In the genomic region with DNA sequence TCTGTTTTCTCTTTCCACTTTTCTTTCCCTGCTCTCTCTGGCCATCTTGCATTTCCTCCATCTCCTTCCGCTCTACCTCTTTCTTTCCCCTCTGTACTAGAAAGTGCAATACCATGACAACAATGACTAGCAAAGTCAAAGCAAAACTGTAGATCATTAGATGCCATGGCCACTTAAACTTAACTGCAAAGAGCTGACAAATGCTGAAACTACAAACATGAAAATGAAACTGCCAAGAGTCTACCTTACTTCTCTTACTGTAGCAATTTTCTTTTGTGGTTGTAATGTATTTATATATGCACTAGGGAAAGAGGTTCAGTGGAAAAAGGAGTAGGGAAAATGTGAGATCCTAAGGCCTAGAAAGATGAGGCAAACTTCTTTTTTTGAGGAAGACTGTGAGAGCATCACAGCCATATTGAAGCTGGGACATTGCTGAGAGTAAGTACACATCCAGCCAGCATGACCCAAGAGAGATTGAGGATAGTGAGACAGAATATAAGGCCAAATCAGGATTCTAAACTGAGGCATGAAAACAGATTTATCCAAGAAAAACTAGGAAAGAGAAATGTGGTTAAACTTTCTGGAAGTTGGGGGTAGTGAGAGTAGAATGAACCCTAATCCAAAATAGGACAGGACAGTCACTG, we compare ENCODE assay signal across 15 cellular contexts.
DNase-seq lines count a peak whose midpoint lies in the region; ATAC-seq and TF ChIP-seq lines count a peak whose summit lies in the region.
"Had no signal": no experiment of that assay in that cellular context is flagged by ENCODE, and none has a peak within 500 bp of the region (broad histone marks: within the 10 kb centered on the region; RNA-seq: fewer than 3 reads in every experiment).

No MANE protein-coding gene starts in this region.

- 96 to 97% methylated on average over 1 of the region's 1 CpG for WGBS in tibial nerve, 2 donors

- no peak overlapping the region for H3K4me3 Mint-ChIP-seq in stimulated activated naive CD8-positive, alpha-beta T cell treated with anti-CD3 and anti-CD28 coated beads, Interleukin-15, amount 100 ng/mL, for 72 hours
- H3K4me3 Mint-ChIP-seq: activated T-cell treated with anti-CD3 and anti-CD28 coated beads, Interleukin-2, amount 50 U/mL, for 24 hours; type B pancreatic cell had no signal

- H3K4me1 Mint-ChIP-seq in stimulated activated naive CD8-positive, alpha-beta T cell treated with anti-CD3 and anti-CD28 coated beads, Interleukin-15, amount 100 ng/mL, for 72 hours, result no peaks in the 10 kb centered on the region

- H3K27ac ChIP-seq in tibial nerve, result no peak overlapping the region
- H3K27ac ChIP-seq: A549, VCaP had no signal

- H3K4me3 ChIP-seq in GM06990 (replicated peaks; ENCODE audit: low read depth, low read length) (no peak overlapping the region), tibial nerve (no peak overlapping the region)
- H3K4me3 ChIP-seq: A549 had no signal

- TF ChIP-seq POLR2A in GM19099 (IDR thresholded peaks at IDR 0.05; ENCODE audit: extremely low read depth, insufficient read length, low read depth) (peak; percentile 27), tibial nerve (IDR thresholded peaks at IDR 0.05) (no peak)

- H3K27me3 Mint-ChIP-seq in stimulated activated naive CD8-positive, alpha-beta T cell treated with anti-CD3 and anti-CD28 coated beads, Interleukin-15, amount 100 ng/mL, for 72 hours, result no peaks in the 10 kb centered on the region
- H3K27me3 Mint-ChIP-seq: activated T-cell treated with anti-CD3 and anti-CD28 coated beads, Interleukin-2, amount 50 U/mL, for 24 hours; type B pancreatic cell had no signal

- TF ChIP-seq EP300 in tibial nerve (IDR thresholded peaks at IDR 0.05), result no peak

- H3K27me3 ChIP-seq in GM06990 (replicated peaks; ENCODE audit: control insufficient read depth, insufficient read depth, low read length) (no peaks in the 10 kb centered on the region), tibial nerve (no peaks in the 10 kb centered on the region)

- no peaks in the 10 kb centered on the region for H3K9me3 ChIP-seq in tibial nerve
- H3K9me3 ChIP-seq: A549 had no signal

- no peaks in the 10 kb centered on the region for H3K4me1 ChIP-seq in tibial nerve
- H3K4me1 ChIP-seq: A549 had no signal

- TF ChIP-seq CTCF in GM06990 (IDR thresholded peaks at IDR 0.05; ENCODE audit: insufficient read depth, low read length, poor library complexity, severe bottlenecking), result no peak
- no peak for TF ChIP-seq CTCF in tibial nerve (IDR thresholded peaks at IDR 0.05)

- peak; percentile 100 for ATAC-seq in GM21786 (IDR thresholded peaks at IDR 0.05; ENCODE audit: unreplicated experiment)
- peak; percentile 100 for ATAC-seq in HG03139 (IDR thresholded peaks at IDR 0.05; ENCODE audit: unreplicated experiment)
- ATAC-seq in stimulated activated naive CD8-positive, alpha-beta T cell treated with anti-CD3 and anti-CD28 coated beads, Interleukin-15, amount 100 ng/mL, for 72 hours, result no peak
- ATAC-seq: A549 had no signal

- DNase-seq in GM06990 (ENCODE audit: extremely low read depth, insufficient read length) (peak; percentile 34), GDM1 (lab: John Stamatoyannopoulos, UW) (no peak), tibial nerve (ENCODE audit: low spot score in 2 of 2) (no peak), COLO668 (lab: John Stamatoyannopoulos, UW; ENCODE audit: unreplicated experiment) (no peak)
- DNase-seq in stimulated activated naive CD8-positive, alpha-beta T cell treated with anti-CD3 and anti-CD28 coated beads, Interleukin-15, amount 100 ng/mL, for 72 hours, result no peak
- DNase-seq: activated T-cell treated with anti-CD3 and anti-CD28 coated beads, Interleukin-2, amount 50 U/mL, for 24 hours; DND-41; NCI-H446; SHP77 had no signal

- no peaks in the 10 kb centered on the region for H3K36me3 ChIP-seq in GM06990 (ENCODE audit: control insufficient read depth, insufficient read depth, low read length)
- H3K36me3 ChIP-seq in tibial nerve, result no peaks in the 10 kb centered on the region

- H3K9me3 Mint-ChIP-seq in stimulated activated naive CD8-positive, alpha-beta T cell treated with anti-CD3 and anti-CD28 coated beads, Interleukin-15, amount 100 ng/mL, for 72 hours, result peaks cover 5 to 8% of the 10 kb centered on the region in 2 donors
- H3K9me3 Mint-ChIP-seq: type B pancreatic cell had no signal

- H3K27ac Mint-ChIP-seq in stimulated activated naive CD8-positive, alpha-beta T cell treated with anti-CD3 and anti-CD28 coated beads, Interleukin-15, amount 100 ng/mL, for 72 hours, result no peak overlapping the region
- H3K27ac Mint-ChIP-seq: activated T-cell treated with anti-CD3 and anti-CD28 coated beads, Interleukin-2, amount 50 U/mL, for 24 hours; type B pancreatic cell had no signal
